In the genomic region with DNA sequence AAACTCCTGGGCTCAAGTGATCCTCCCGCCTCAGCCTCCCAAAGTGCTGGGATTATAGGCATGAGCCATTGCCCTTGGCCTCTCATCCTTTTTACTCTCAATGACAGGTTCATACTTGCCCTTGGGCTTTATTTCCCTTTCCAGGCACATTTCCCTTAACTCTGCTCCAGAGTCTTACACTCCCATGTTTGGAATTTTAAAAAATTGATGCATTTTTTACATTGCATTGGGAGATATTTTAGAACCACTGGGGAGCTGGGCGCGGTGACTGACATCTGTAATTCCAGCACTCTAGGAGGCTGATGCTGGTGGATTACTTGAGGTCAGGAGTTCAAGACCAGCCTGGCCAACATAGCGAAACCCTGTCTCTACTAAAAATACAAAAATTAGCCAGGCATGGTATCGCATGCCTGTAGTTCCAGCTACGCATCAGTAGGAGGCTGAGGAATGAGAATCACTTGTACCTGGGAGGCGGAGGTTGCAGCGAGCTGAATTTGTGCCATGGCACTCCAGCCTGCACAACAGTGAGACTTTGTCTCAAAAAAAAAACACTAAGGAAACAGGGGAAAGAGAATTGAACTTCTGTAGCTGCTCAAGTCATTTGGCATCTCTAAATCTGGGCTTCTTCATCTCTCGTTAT, we compare ENCODE assay signal across 21 cellular contexts. TPM values are rescaled to one million over a fixed set of nuclear protein-coding genes. Genes with fewer than 3 reads are reported as not detected.
DNase-seq lines count a peak whose midpoint lies in the region; ATAC-seq, FAIRE-seq and TF ChIP-seq lines count a peak whose summit lies in the region.
"Had no signal": no experiment of that assay in that cellular context is flagged by ENCODE, and none has a peak within 500 bp of the region (broad histone marks: within the 10 kb centered on the region; RNA-seq: fewer than 3 reads in every experiment).

No MANE protein-coding gene starts in this region.

- no peak for ATAC-seq in GM19455 (IDR thresholded peaks at IDR 0.05; ENCODE audit: unreplicated experiment)
- ATAC-seq: SK-N-SH treated with all-trans-retinoic acid at 6 μM for 48 hours had no signal

- H3K9ac ChIP-seq in keratinocyte (ENCODE audit: control insufficient read depth, extremely low read depth, insufficient read depth, low read length), result no peak overlapping the region
- H3K9ac ChIP-seq: KMS-11 had no signal

- H2AFZ ChIP-seq in keratinocyte (ENCODE audit: control insufficient read depth, low read length), result no peak overlapping the region

- no peak overlapping the region for H3K4me2 ChIP-seq in keratinocyte (ENCODE audit: control insufficient read depth, extremely low read depth, insufficient read depth, low read depth, low read length)
- H3K4me2 ChIP-seq: KMS-11 had no signal

- no peaks in the 10 kb centered on the region for H3K36me3 ChIP-seq in keratinocyte (ENCODE audit: control insufficient read depth in 2 of 2, extremely low read depth in 1 of 2, insufficient read depth in 2 of 2, low read length in 2 of 2)
- H3K36me3 ChIP-seq: MG63 had no signal

- H3K27me3 ChIP-seq in keratinocyte (ENCODE audit: control insufficient read depth, extremely low read depth, insufficient read depth, low read length), result no peaks in the 10 kb centered on the region
- H3K27me3 ChIP-seq: MG63 had no signal

- H3K27ac ChIP-seq in keratinocyte (ENCODE audit: control insufficient read depth, insufficient read depth, low read length), result no peak overlapping the region
- H3K27ac ChIP-seq: 22Rv1, KMS-11 had no signal

- H3K4me3 Mint-ChIP-seq in chondrocyte (ENCODE audit: unreplicated experiment) (no peak overlapping the region), type B pancreatic cell (no peak overlapping the region)

- dilution Hi-C loops in keratinocyte (cut with MboI; ENCODE audit: extremely low pct_ligation_motif_present, low sequenced_read_pairs), result no loop called here

- FAIRE-seq in keratinocyte (lab: Jason Lieb, UNC), result no peak
- FAIRE-seq: RCC 7860 had no signal

- H3K27me3 Mint-ChIP-seq in chondrocyte (ENCODE audit: low read depth) (no peaks in the 10 kb centered on the region), type B pancreatic cell (no peaks in the 10 kb centered on the region)

- no peak overlapping the region for H3K27ac Mint-ChIP-seq in chondrocyte (ENCODE audit: unreplicated experiment)
- H3K27ac Mint-ChIP-seq in type B pancreatic cell, result no peak overlapping the region

- H4K20me1 ChIP-seq in keratinocyte (ENCODE audit: control insufficient read depth, extremely low read depth, insufficient read depth, low read length), result no peaks in the 10 kb centered on the region

- peaks cover 14% of the 10 kb centered on the region for H3K4me1 ChIP-seq in keratinocyte (ENCODE audit: control insufficient read depth, extremely low read depth, insufficient read depth, low read length)

- H3K4me1 Mint-ChIP-seq in chondrocyte (ENCODE audit: low read depth), result peaks cover 16% of the 10 kb centered on the region
- peaks cover 25% of the 10 kb centered on the region for H3K4me1 Mint-ChIP-seq in type B pancreatic cell (ENCODE audit: unreplicated experiment)

- no peaks in the 10 kb centered on the region for H3K9me1 ChIP-seq in keratinocyte (ENCODE audit: control insufficient read depth, extremely low read depth, insufficient read depth, low read length)

- TF ChIP-seq CTCF in chondrocyte (IDR thresholded peaks at IDR 0.05) (peak; percentile 45), keratinocyte (optimal IDR thresholded peaks at IDR 0.05 in 1 of 3, IDR thresholded peaks at IDR 0.05 in 1 of 3, conservative IDR thresholded peaks at IDR 0.05 in 1 of 3; ENCODE audit: extremely low read depth in 1 of 3, insufficient read depth in 2 of 3, low read length in 3 of 3) (peak in 2 of 3 experiments; percentile 1 to 5), type B pancreatic cell (conservative IDR thresholded peaks at IDR 0.05) (peak; percentile 45)

- peak; percentile 26 for DNase-seq in DMS53 (lab: John Stamatoyannopoulos, UW)
- no peak for DNase-seq in DMS53 treated with DMSO at 0.1 percent for 48 hours (lab: John Stamatoyannopoulos, UW; ENCODE audit: unreplicated experiment)
- DNase-seq in chondrocyte (ENCODE audit: low spot score), result no peak
- DNase-seq in keratinocyte (ENCODE audit: low read depth, low spot score), result no peak
- no peak for DNase-seq in type B pancreatic cell (ENCODE audit: extremely low spot score, unreplicated experiment)
- no peak for DNase-seq in NCI-H748 treated with DMSO at 0.1 percent for 48 hours (lab: John Stamatoyannopoulos, UW)
- no peak for DNase-seq in activated CD4-positive, alpha-beta T cell treated with anti-CD3 and anti-CD28 coated beads for 4 hours
- DNase-seq: C1 segment of cervical spinal cord, DMS 273 treated with DMSO at 0.1 percent for 48 hours, GOT3, MG63, NCI-H1105 treated with DMSO at 0.1 percent for 48 hours, NCI-H1930, NCI-H2171 treated with DMSO at 0.1 percent for 48 hours, NCI-H510A, SHP77 had no signal

- H3K9me3 Mint-ChIP-seq in chondrocyte (ENCODE audit: low read depth) (no peaks in the 10 kb centered on the region), type B pancreatic cell (no peaks in the 10 kb centered on the region)

- H3K79me2 ChIP-seq in keratinocyte (ENCODE audit: control insufficient read depth, insufficient read depth, low read length), result no peaks in the 10 kb centered on the region

- H3K36me3 Mint-ChIP-seq in chondrocyte (ENCODE audit: low read depth) (peaks cover 2% of the 10 kb centered on the region), type B pancreatic cell (peaks cover 1% of the 10 kb centered on the region)

- no peak overlapping the region for H3K4me3 ChIP-seq in keratinocyte (ENCODE audit: control insufficient read depth in 2 of 3, extremely low read depth in 1 of 3, insufficient read depth in 2 of 3, low read depth in 1 of 3, low read length in 3 of 3)
- H3K4me3 ChIP-seq: MG63 had no signal

- H3K9me3 ChIP-seq in keratinocyte (ENCODE audit: control insufficient read depth, low read depth, low read length), result no peaks in the 10 kb centered on the region
- H3K9me3 ChIP-seq: MG63 had no signal

RNA-seq across cellular contexts. Expression of a gene that starts 18.2 kb away (rescaled TPM):
- total RNA-seq in chondrocyte (26.5 to 67.0 TPM (median 58.5 TPM) in 3 replicates), type B pancreatic cell (ENCODE audit: low replicate concordance) (80.7 and 111 TPM in 2 replicates)
- polyA plus RNA-seq in keratinocyte, result 111 to 187 TPM (median 115 TPM) in 3 replicates
- polyA plus RNA-seq in keratinocyte (2011; ENCODE audit: low read depth), result 163 TPM
- polyA plus RNA-seq in keratinocyte (2011; cell fraction: cytosol; rRNA removed), result 115 and 141 TPM in 2 replicates
- 323 and 359 TPM in 2 replicates for polyA plus RNA-seq in keratinocyte (2011; cell fraction: nucleus; rRNA removed)
- 66.2 and 105 TPM in 2 replicates for polyA plus RNA-seq in keratinocyte (2012; ENCODE audit: low replicate concordance)
- polyA minus RNA-seq in keratinocyte, result 134 to 144 TPM (median 142 TPM) in 3 replicates
- 54.9 TPM for polyA minus RNA-seq in keratinocyte (2011; cell fraction: cytosol; rRNA and poly(A)+ RNA removed)
- 79.0 and 130 TPM in 2 replicates for polyA minus RNA-seq in keratinocyte (2011; cell fraction: nucleus; rRNA and poly(A)+ RNA removed)
